Comparison of ENCODE assay signal across 23 cellular contexts in the genomic region with DNA sequence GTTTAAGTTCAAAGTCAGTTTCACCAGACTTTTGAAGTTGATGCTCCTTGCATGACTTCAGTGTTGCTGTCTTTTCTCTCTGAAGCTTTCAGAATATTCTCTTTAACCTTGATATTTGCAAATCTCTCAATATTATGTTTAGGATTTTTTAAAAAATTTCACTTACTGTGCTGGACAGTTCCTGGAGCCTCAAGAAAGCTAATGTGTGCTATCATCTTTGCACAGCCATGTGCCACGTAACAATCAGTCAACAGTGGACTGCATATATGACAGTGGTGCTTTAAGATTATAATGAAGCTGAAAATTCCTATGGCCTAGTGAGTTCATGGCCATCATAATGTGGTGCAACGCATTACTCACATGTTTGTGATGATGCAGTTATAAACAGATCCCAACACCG. TPM values are rescaled to one million over a fixed set of nuclear protein-coding genes. Genes with fewer than 3 reads are reported as not detected.
DNase-seq lines count a peak whose midpoint lies in the region; ATAC-seq, FAIRE-seq and TF ChIP-seq lines count a peak whose summit lies in the region.
"Had no signal": no experiment of that assay in that cellular context is flagged by ENCODE, and none has a peak within 500 bp of the region (broad histone marks: within the 10 kb centered on the region; RNA-seq: fewer than 3 reads in every experiment).

No MANE protein-coding gene starts in this region.

- no peak overlapping the region for H2AFZ ChIP-seq in PC-9
- H2AFZ ChIP-seq: GM23338 had no signal

- peak overlapping the region; percentile 60 for H3K4me2 ChIP-seq in PC-9
- H3K4me2 ChIP-seq: GM23338 had no signal

- no TSS peak for BruUV-seq in PC-9 (replicated peaks; lab: Mats Ljungman, UMichigan)

- H3K9me2 ChIP-seq in PC-9 (ENCODE audit: insufficient read depth), result no peaks in the 10 kb centered on the region

- no peaks in the 10 kb centered on the region for H3K9me3 Mint-ChIP-seq in central memory CD8-positive, alpha-beta T cell
- no peaks in the 10 kb centered on the region for H3K9me3 Mint-ChIP-seq in T-cell
- H3K9me3 Mint-ChIP-seq: GM23338, H9, IgD-negative memory B cell had no signal

- peak overlapping the region; percentile 81 for H3K27ac Mint-ChIP-seq in central memory CD8-positive, alpha-beta T cell (ENCODE audit: low read depth)
- peak overlapping the region in 1 of 2 donors; percentile 70 for H3K27ac Mint-ChIP-seq in T-cell
- H3K27ac Mint-ChIP-seq: GM23338, H9, IgD-negative memory B cell had no signal

- H3F3A ChIP-seq in PC-9 (ENCODE audit: insufficient read depth, low read depth), result peaks cover 17% of the 10 kb centered on the region

- H3K4me1 ChIP-seq in PC-9 (replicated peaks; ENCODE audit: insufficient read depth), result peaks cover 24% of the 10 kb centered on the region

- POLR2A ChIA-PET in PC-9 (lab: Charles Lee; ENCODE audit: unreplicated experiment), result no interaction called here
- POLR2A ChIA-PET in T-cell (lab: Charles Lee), result interaction anchor here (0.6 kb wide), 2 partner anchors 11 to 146 kb away, joined by 3 read pairs; no protein-coding TSS in a partner anchor

- H3K9me3 ChIP-seq in PC-9 (ENCODE audit: insufficient read depth, low read depth), result no peaks in the 10 kb centered on the region
- H3K9me3 ChIP-seq: SJCRH30 had no signal

- CTCF ChIA-PET in PC-9 (lab: Charles Lee) (interaction anchor here (0.6 kb wide), 1 partner anchor 49 kb away, joined by 4 read pairs; no protein-coding TSS in a partner anchor), T-cell (lab: Charles Lee) (interaction anchor here (0.7 to 1.6 kb wide), 2 partner anchors 10 to 59 kb away, joined by 3 to 4 read pairs; a partner anchor contains a TSS)

- no peaks in the 10 kb centered on the region for H4K20me1 ChIP-seq in PC-9 (ENCODE audit: insufficient read depth)

- no peaks in the 10 kb centered on the region for H3K27me3 ChIP-seq in PC-9 (ENCODE audit: insufficient read depth, low read depth)
- H3K27me3 ChIP-seq: SJCRH30 had no signal

- no peak overlapping the region for H3K4me3 ChIP-seq in PC-9
- H3K4me3 ChIP-seq: GM23338, SJCRH30 had no signal

- TF ChIP-seq CTCF in PC-9 (conservative IDR thresholded peaks at IDR 0.05), result no peak

- H3K79me2 ChIP-seq in PC-9 (ENCODE audit: low read depth), result no peaks in the 10 kb centered on the region

- H3K27me3 Mint-ChIP-seq in central memory CD8-positive, alpha-beta T cell, result no peaks in the 10 kb centered on the region
- peaks cover under 1% of the 10 kb centered on the region in 2 donors for H3K27me3 Mint-ChIP-seq in T-cell

- intact Hi-C loops in PC-9 (cut with micrococcal nuclease; ENCODE audit: unreplicated experiment), result no loop called here

- H3K36me3 Mint-ChIP-seq in central memory CD8-positive, alpha-beta T cell (ENCODE audit: insufficient read depth), result peaks cover 3% of the 10 kb centered on the region
- H3K36me3 Mint-ChIP-seq in T-cell, result no peaks in the 10 kb centered on the region
- H3K36me3 Mint-ChIP-seq: IgD-negative memory B cell had no signal

- peak; percentile 83 for FAIRE-seq in urothelium cell line (lab: Jason Lieb, UNC)
- FAIRE-seq: GM19239, RCC 7860 had no signal

- DNase-seq in HCEC 1CT (peak; percentile 39), PC-9 (no peak), urothelium cell line (ENCODE audit: low spot score) (no peak), T-cell (no peak), SIG-M5 (lab: John Stamatoyannopoulos, UW) (no peak)
- no peak for DNase-seq in central memory CD8-positive, alpha-beta T cell (ENCODE audit: low spot score in 2 of 2)
- DNase-seq: C1 segment of cervical spinal cord, DMS153, DND-41, H9, NCI-H1092, NCI-H1417 treated with DMSO at 0.1 percent for 48 hours, NCI-H1694 treated with DMSO at 0.1 percent for 48 hours, NCI-H2081, NCI-H510A, NCI-H69, SJCRH30 had no signal

- H3K36me3 ChIP-seq in PC-9 (ENCODE audit: low read depth), result no peaks in the 10 kb centered on the region
- H3K36me3 ChIP-seq: SJCRH30 had no signal

- ATAC-seq in central memory CD8-positive, alpha-beta T cell (replicated peaks; ENCODE audit: extremely low read depth, poor library complexity, severe bottlenecking), result no peak
- ATAC-seq in T-cell (replicated peaks in 1 of 4), result no peak
- no peak for ATAC-seq in GM21447 (IDR thresholded peaks at IDR 0.05; ENCODE audit: unreplicated experiment)
- ATAC-seq: GM23338 had no signal

- peak overlapping the region; percentile 50 for H3K4me3 Mint-ChIP-seq in central memory CD8-positive, alpha-beta T cell
- peak overlapping the region in 1 of 3 donors; percentile 48 for H3K4me3 Mint-ChIP-seq in T-cell
- H3K4me3 Mint-ChIP-seq: GM23338, H9, IgD-negative memory B cell had no signal

- peaks cover 29% of the 10 kb centered on the region for H3K4me1 Mint-ChIP-seq in central memory CD8-positive, alpha-beta T cell
- H3K4me1 Mint-ChIP-seq in T-cell, result peaks cover 30 to 35% (median 31%) of the 10 kb centered on the region in 3 donors
- H3K4me1 Mint-ChIP-seq: GM23338, H9 had no signal

- H3K27ac ChIP-seq in PC-9, result no peak overlapping the region
- H3K27ac ChIP-seq: HL-60, SJCRH30 had no signal

RNA-seq across cellular contexts. Expression of a gene that starts 59.1 kb away (rescaled TPM):
- total RNA-seq in PC-9 (2021) (8.1 and 11.0 TPM in 2 replicates), T-cell (10 to 100 TPM in 1 of 5 donors, 1 to 10 TPM in 4; 7.3 to 10.0 (median 8.2) TPM)
